16 cellular contexts compared by ENCODE assay signal in the genomic region with DNA sequence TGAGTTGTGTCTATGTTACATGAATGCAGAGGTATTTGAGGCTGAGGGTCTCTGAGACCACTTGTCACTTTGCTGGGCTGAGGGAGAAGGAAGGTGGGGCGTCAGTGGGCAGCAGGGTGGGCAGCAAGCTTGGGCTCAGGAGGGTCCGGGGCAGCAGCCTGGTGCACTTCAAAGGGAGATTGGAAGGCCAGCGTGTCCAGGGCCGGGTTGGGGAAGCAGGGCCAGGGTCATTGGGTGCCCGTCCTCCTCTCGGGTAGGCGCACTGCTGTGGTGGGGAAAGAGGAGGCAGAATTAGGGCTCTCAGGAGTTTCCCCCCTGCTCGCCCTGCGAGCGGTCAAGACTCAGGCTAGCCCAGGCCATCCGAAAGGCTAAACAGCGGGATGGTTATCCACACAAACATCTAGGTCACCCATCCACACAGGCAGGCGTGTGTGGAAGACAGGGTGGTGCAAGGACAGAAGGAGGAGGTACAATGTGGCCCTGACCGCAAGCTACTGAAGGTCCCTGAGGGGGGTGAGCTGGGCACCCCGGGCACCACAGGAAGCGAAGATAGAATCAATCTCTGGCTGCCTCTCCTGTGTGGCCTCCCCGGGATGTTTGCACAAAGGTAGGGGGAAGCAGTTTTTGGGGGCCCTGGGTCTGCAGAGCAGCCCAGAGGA. TPM values are rescaled to one million over a fixed set of nuclear protein-coding genes. Genes with fewer than 3 reads are reported as not detected.
DNase-seq lines count a peak whose midpoint lies in the region; ATAC-seq and TF ChIP-seq lines count a peak whose summit lies in the region.
"Had no signal": no experiment of that assay in that cellular context is flagged by ENCODE, and none has a peak within 500 bp of the region (broad histone marks: within the 10 kb centered on the region; RNA-seq: fewer than 3 reads in every experiment).

No MANE protein-coding gene starts in this region.

- DNase-seq in stimulated activated naive CD8-positive, alpha-beta T cell treated with anti-CD3 and anti-CD28 coated beads, Interleukin-15, amount 100 ng/mL, for 72 hours = no peak
- DNase-seq in stimulated activated naive CD8-positive, alpha-beta T cell treated with anti-CD3 and anti-CD28 coated beads, Interleukin-15, Interleukin-2, amounts not matched to agents 100 U/mL and 50 U/mL, for 24 hours = no peak
- peak; percentile 40 for DNase-seq in natural killer cell
- no peak for DNase-seq in vagina (ENCODE audit: extremely low spot score in 2 of 2)
- DNase-seq in H7 = no peak
- DNase-seq in activated gamma-delta T cell (lab: John Stamatoyannopoulos, UW) = no peak
- no peak for DNase-seq in NCI-H1436 (lab: John Stamatoyannopoulos, UW)
- DNase-seq: AML-193; NCI-H187; NCI-H526 treated with DMSO at 0.1 percent for 48 hours; RPMI8226; stimulated activated CD4-positive, alpha-beta T cell treated with anti-CD3 and anti-CD28 coated beads, Interleukin-2, amount 100 ng/mL, for 24 hours; T-helper 9 cell had no signal

- H3K27ac Mint-ChIP-seq in stimulated activated naive CD8-positive, alpha-beta T cell treated with anti-CD3 and anti-CD28 coated beads, Interleukin-15, amount 100 ng/mL, for 72 hours = peak overlapping the region; percentile 35 to 77
- peak overlapping the region; percentile 60 for H3K27ac Mint-ChIP-seq in dendritic cell treated with granulocyte-macrophage colony-stimulating factor and Interleukin-4, amounts not matched to agents 40 ng/mL and 50 ng/mL, for 4 days
- H3K27ac Mint-ChIP-seq in natural killer cell = peak overlapping the region; percentile 64 to 70

- H3K27me3 ChIP-seq in vagina = no peaks in the 10 kb centered on the region
- H3K27me3 ChIP-seq in H7 (ENCODE audit: control insufficient read depth, insufficient read depth, low read length) = no peaks in the 10 kb centered on the region

- TF ChIP-seq POLR2A in vagina (IDR thresholded peaks at IDR 0.05) = no peak

- H3K9me3 Mint-ChIP-seq in stimulated activated naive CD8-positive, alpha-beta T cell treated with anti-CD3 and anti-CD28 coated beads, Interleukin-15, amount 100 ng/mL, for 72 hours = no peaks in the 10 kb centered on the region
- H3K9me3 Mint-ChIP-seq in dendritic cell treated with granulocyte-macrophage colony-stimulating factor and Interleukin-4, amounts not matched to agents 40 ng/mL and 50 ng/mL, for 4 days = no peaks in the 10 kb centered on the region
- H3K9me3 Mint-ChIP-seq in natural killer cell = no peaks in the 10 kb centered on the region

- ATAC-seq in stimulated activated naive CD8-positive, alpha-beta T cell treated with anti-CD3 and anti-CD28 coated beads, Interleukin-15, amount 100 ng/mL, for 72 hours = no peak
- ATAC-seq in stimulated activated naive CD8-positive, alpha-beta T cell treated with anti-CD3 and anti-CD28 coated beads, Interleukin-15, Interleukin-2, amounts not matched to agents 100 U/mL and 50 U/mL, for 24 hours = no peak
- peak; percentile 64 to 74 (median 67) for ATAC-seq in natural killer cell

- H3K27ac ChIP-seq in vagina = peak overlapping the region; percentile 58
- H3K27ac ChIP-seq: KMS-11 had no signal

- no peak for TF ChIP-seq CTCF in natural killer cell (IDR thresholded peaks at IDR 0.05)
- no peak for TF ChIP-seq CTCF in vagina (IDR thresholded peaks at IDR 0.05)

- H3K4me1 Mint-ChIP-seq in stimulated activated naive CD8-positive, alpha-beta T cell treated with anti-CD3 and anti-CD28 coated beads, Interleukin-15, amount 100 ng/mL, for 72 hours = peaks cover 63% of the 10 kb centered on the region
- H3K4me1 Mint-ChIP-seq in dendritic cell treated with granulocyte-macrophage colony-stimulating factor and Interleukin-4, amounts not matched to agents 40 ng/mL and 50 ng/mL, for 4 days (ENCODE audit: low read depth) = peaks cover 83% of the 10 kb centered on the region
- peaks cover 63 to 64% of the 10 kb centered on the region in 2 donors for H3K4me1 Mint-ChIP-seq in natural killer cell

- H3K36me3 ChIP-seq in vagina (no peaks in the 10 kb centered on the region), H7 (replicated peaks; ENCODE audit: control insufficient read depth, insufficient read depth, low read length) (peaks cover 2% of the 10 kb centered on the region)

- H3K4me3 ChIP-seq in vagina (no peak overlapping the region), H7 (ENCODE audit: insufficient read depth, low read depth, low read length) (no peak overlapping the region)
- H3K4me3 ChIP-seq: coronary artery had no signal

- peaks cover 65% of the 10 kb centered on the region for H3K4me1 ChIP-seq in vagina

- H3K9me3 ChIP-seq in vagina = no peaks in the 10 kb centered on the region

- H3K4me3 Mint-ChIP-seq in stimulated activated naive CD8-positive, alpha-beta T cell treated with anti-CD3 and anti-CD28 coated beads, Interleukin-15, amount 100 ng/mL, for 72 hours = no peak overlapping the region
- H3K4me3 Mint-ChIP-seq in dendritic cell treated with granulocyte-macrophage colony-stimulating factor and Interleukin-4, amounts not matched to agents 40 ng/mL and 50 ng/mL, for 4 days = peak overlapping the region; percentile 57
- peak overlapping the region; percentile 74 for H3K4me3 Mint-ChIP-seq in natural killer cell

- H3K27me3 Mint-ChIP-seq in stimulated activated naive CD8-positive, alpha-beta T cell treated with anti-CD3 and anti-CD28 coated beads, Interleukin-15, amount 100 ng/mL, for 72 hours = no peaks in the 10 kb centered on the region
- no peaks in the 10 kb centered on the region for H3K27me3 Mint-ChIP-seq in dendritic cell treated with granulocyte-macrophage colony-stimulating factor and Interleukin-4, amounts not matched to agents 40 ng/mL and 50 ng/mL, for 4 days
- H3K27me3 Mint-ChIP-seq in natural killer cell (ENCODE audit: low read depth in 2 of 2) = no peaks in the 10 kb centered on the region

- peaks cover 79% of the 10 kb centered on the region for H3K36me3 Mint-ChIP-seq in dendritic cell treated with granulocyte-macrophage colony-stimulating factor and Interleukin-4, amounts not matched to agents 40 ng/mL and 50 ng/mL, for 4 days (ENCODE audit: low read depth)
- no peaks in the 10 kb centered on the region for H3K36me3 Mint-ChIP-seq in natural killer cell

- intact Hi-C loops in dendritic cell treated with granulocyte-macrophage colony-stimulating factor and Interleukin-4, amounts not matched to agents 40 ng/mL and 50 ng/mL, for 4 days (cut with micrococcal nuclease) = loop anchor here (5.0 kb wide), 1 partner anchor 36 kb away; the partner anchor contains the start of genes HAUS8 and MYO9B
- intact Hi-C loops in natural killer cell (cut with micrococcal nuclease) (no loop called here), vagina (cut with DNase I) (no loop called here)

RNA-seq across cellular contexts. Expression of gene MYO9B, which starts 37.7 kb away (rescaled TPM):
- total RNA-seq in natural killer cell (100 to 1,000 TPM; 321 to 378 (median 365) TPM), vagina (100 TPM)
- 32.9 and 40.8 TPM in 2 replicates for total RNA-seq in H7 (2014; rRNA removed; shearing (Covaris generic))

RNA-seq across cellular contexts. Expression of gene HAUS8, which starts 38.0 kb away (rescaled TPM):
- total RNA-seq in natural killer cell (10 to 100 TPM; 10.3 to 13.5 (median 10.4) TPM), vagina (4.7 TPM)
- total RNA-seq in H7 (2014; rRNA removed; shearing (Covaris generic)) = 10.4 and 15.5 TPM in 2 replicates

Comparison
In these comparisons a context has a peak if more than half of its experiments do, and no peak if none do; other contexts are left out.
1. ATAC-seq: peak in natural killer cell (3 of 3); none in stimulated activated naive CD8-positive, alpha-beta T cell treated with anti-CD3 and anti-CD28 coated beads, Interleukin-15, amount 100 ng/mL, for 72 hours (single experiment) and stimulated activated naive CD8-positive, alpha-beta T cell treated with anti-CD3 and anti-CD28 coated beads, Interleukin-15, Interleukin-2, amounts not matched to agents 100 U/mL and 50 U/mL, for 24 hours (single experiment).
2. H3K4me3 Mint-ChIP-seq: peak in dendritic cell treated with granulocyte-macrophage colony-stimulating factor and Interleukin-4, amounts not matched to agents 40 ng/mL and 50 ng/mL, for 4 days (single experiment) and natural killer cell (single experiment); none in stimulated activated naive CD8-positive, alpha-beta T cell treated with anti-CD3 and anti-CD28 coated beads, Interleukin-15, amount 100 ng/mL, for 72 hours (0 of 2).
3. Peak in every context shown above with its lines, with median percentiles within 50 percentile points of each other: H3K27ac Mint-ChIP-seq.